Comparison of ENCODE assay signal across 15 cellular contexts in the genomic region with DNA sequence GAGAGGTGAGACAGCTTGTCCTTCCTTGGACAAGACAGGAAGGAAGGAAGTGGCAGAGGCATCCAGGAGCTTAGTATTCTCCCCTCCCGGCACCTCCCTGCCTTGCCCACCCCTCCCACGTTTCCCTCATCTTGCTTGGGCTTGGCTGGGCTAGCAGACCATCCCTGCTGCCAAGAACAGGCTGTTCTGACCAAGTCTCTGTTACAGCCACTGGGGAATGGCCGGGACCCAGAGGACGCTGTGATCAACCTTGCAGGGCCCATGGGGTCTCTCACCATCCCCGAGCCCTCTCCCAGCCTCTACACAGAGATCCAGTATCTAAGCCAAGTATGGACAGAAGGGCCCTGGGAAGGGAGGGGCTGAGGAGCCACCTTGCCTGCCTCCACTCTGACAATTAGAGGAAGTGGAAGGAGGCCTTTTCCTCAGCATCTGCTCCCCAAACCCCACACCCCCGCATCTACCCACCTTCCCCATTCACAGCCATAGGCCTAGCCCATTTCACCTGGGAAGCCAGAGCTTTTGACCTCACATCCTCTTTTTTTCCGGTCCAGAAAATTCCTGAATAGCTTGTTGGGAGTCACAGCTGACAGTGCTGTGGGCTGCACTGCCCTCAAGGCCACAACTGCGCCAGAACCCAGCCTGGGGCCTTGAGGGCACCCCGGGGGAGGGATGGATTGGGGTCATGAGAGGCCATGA. TPM values are rescaled to one million over a fixed set of nuclear protein-coding genes. Genes with fewer than 3 reads are reported as not detected.
DNase-seq lines count a peak whose midpoint lies in the region; ATAC-seq, FAIRE-seq and TF ChIP-seq lines count a peak whose summit lies in the region.
"Had no signal": no experiment of that assay in that cellular context is flagged by ENCODE, and none has a peak within 500 bp of the region (broad histone marks: within the 10 kb centered on the region; RNA-seq: fewer than 3 reads in every experiment).

No MANE protein-coding gene starts in this region.

- WGBS in pancreas, 2 donors = 56 to 67% methylated on average over 9 of the region's 9 CpGs

- intact Hi-C loops in pancreas (cut with DNase I) = no loop called here

- H3K27me3 ChIP-seq in thoracic aorta (replicated peaks; ENCODE audit: insufficient read depth) (no peaks in the 10 kb centered on the region), pancreas (no peaks in the 10 kb centered on the region)
- H3K27me3 ChIP-seq: BLaER1 had no signal

- no peaks in the 10 kb centered on the region for H3K9me3 ChIP-seq in thoracic aorta
- no peaks in the 10 kb centered on the region for H3K9me3 ChIP-seq in pancreas
- H3K9me3 ChIP-seq: BLaER1, MG63 had no signal

- H3K27ac ChIP-seq in thoracic aorta (peak overlapping the region; percentile 75 to 90), pancreas (no peak overlapping the region)
- H3K27ac ChIP-seq: BLaER1 had no signal

- H3K4me3 ChIP-seq in thoracic aorta (no peak overlapping the region), pancreas (no peak overlapping the region)
- H3K4me3 ChIP-seq: BLaER1, MG63 had no signal

- peak; percentile 30 for DNase-seq in MV-4-11 (lab: John Stamatoyannopoulos, UW)
- peak; percentile 63 for DNase-seq in cerebellar cortex (ENCODE audit: low spot score)
- DNase-seq in medulla oblongata (ENCODE audit: extremely low spot score) = peak; percentile 31
- peak; percentile 35 for DNase-seq in thoracic aorta (ENCODE audit: low spot score)
- DNase-seq in pancreas = no peak
- DNase-seq in AML-193 (lab: John Stamatoyannopoulos, UW) = no peak
- DNase-seq in stimulated activated CD4-positive, alpha-beta T cell treated with anti-CD3 and anti-CD28 coated beads, Interleukin-4, amount 100 ng/mL, for 24 hours = no peak
- DNase-seq: activated B cell treated with CpG ODN at 0.5 μM for 24 hours; MG63; stimulated activated CD4-positive, alpha-beta T cell treated with anti-CD3 and anti-CD28 coated beads, Interleukin-12 subunit alpha, Interleukin-12 subunit beta, amount 100 ng/mL, for 4 hours had no signal

- H3K4me1 ChIP-seq in thoracic aorta (ENCODE audit: control insufficient read depth in 1 of 2, low read depth in 2 of 2) = peaks cover 19 to 34% of the 10 kb centered on the region in 2 donors
- H3K4me1 ChIP-seq in pancreas = no peaks in the 10 kb centered on the region

- no peak for TF ChIP-seq CTCF in thoracic aorta (IDR thresholded peaks at IDR 0.05)
- no peak for TF ChIP-seq CTCF in pancreas (IDR thresholded peaks at IDR 0.05)

- FAIRE-seq in pancreas (lab: Jason Lieb, UNC) = no peak
- FAIRE-seq: keratinocyte had no signal

- no peak for ATAC-seq in thoracic aorta (ENCODE audit: insufficient number of reproducible peaks, low FRiP score, low read depth)
- no peak for ATAC-seq in pancreas

- no peaks in the 10 kb centered on the region for H3K36me3 ChIP-seq in thoracic aorta
- H3K36me3 ChIP-seq in pancreas = no peaks in the 10 kb centered on the region
- H3K36me3 ChIP-seq: BLaER1, MG63 had no signal

RNA-seq across cellular contexts. Expression of gene CD300LG, which starts 14.1 kb away (rescaled TPM):
- 1 to 10 TPM in 1 of 2 donors, under 1 TPM in 1; 0.35 to 3.2 TPM for total RNA-seq in thoracic aorta
- under 1 TPM; 0.09 to 0.69 (median 0.37) TPM for total RNA-seq in pancreas
- polyA plus RNA-seq in pancreas = 1 to 10 TPM in 1 of 2 donors, under 1 TPM in 1; 0.47 to 4.3 TPM
- total RNA-seq: activated B cell treated with CpG ODN at 0.5 μM for 24 hours; activated CD8-positive, alpha-beta memory T cell treated with anti-CD3 and anti-CD28 coated beads for 36 hours; HT1080; T-helper 1 cell treated with Interleukin-12 subunit alpha and Interleukin-12 subunit beta and Interleukin-4 antibody, amounts not matched to agents 30 ng/mL and 1 ng/mL, for 36 hours had no signal
- polyA plus RNA-seq: keratinocyte had no signal

RNA-seq across cellular contexts. Expression of gene MPP3, which starts 28.1 kb away (rescaled TPM):
- 10 to 100 TPM; 32.8 to 73.8 TPM for total RNA-seq in thoracic aorta
- 1 to 10 TPM; 3.4 to 7.0 (median 4.9) TPM for total RNA-seq in pancreas
- polyA plus RNA-seq in pancreas = 10 to 100 TPM; 15.5 to 42.5 TPM
- total RNA-seq: activated B cell treated with CpG ODN at 0.5 μM for 24 hours; T-helper 1 cell treated with Interleukin-12 subunit alpha and Interleukin-12 subunit beta and Interleukin-4 antibody, amounts not matched to agents 30 ng/mL and 1 ng/mL, for 36 hours had no signal

RNA-seq across cellular contexts. Expression of gene MPP2, which starts 46.3 kb away (rescaled TPM):
- 10 to 100 TPM; 10.7 to 15.0 TPM for total RNA-seq in thoracic aorta
- 1 to 10 TPM; 1.0 to 2.9 (median 2.1) TPM for total RNA-seq in pancreas
- 1 to 10 TPM; 1.9 to 6.6 TPM for polyA plus RNA-seq in pancreas
- total RNA-seq: activated B cell treated with CpG ODN at 0.5 μM for 24 hours had no signal

Comparison
In these comparisons a context has a peak if more than half of its experiments do, and no peak if none do; other contexts are left out.
1. DNase-seq: peak in MV-4-11 (single experiment), cerebellar cortex (single experiment), medulla oblongata (single experiment) and thoracic aorta (single experiment); none in pancreas (0 of 6), AML-193 (0 of 2) and stimulated activated CD4-positive, alpha-beta T cell treated with anti-CD3 and anti-CD28 coated beads, Interleukin-4, amount 100 ng/mL, for 24 hours (single experiment).
2. H3K27ac ChIP-seq: peak in thoracic aorta (2 of 2); none in pancreas (0 of 4).
3. RNA of gene MPP3, which starts 28.1 kb away (total RNA-seq): 32.8 to 73.8 TPM in thoracic aorta; 3.4 to 7.0 TPM in pancreas; every median in the first group is over 4 times any median in the second.